7 cellular contexts compared by ENCODE assay signal in the genomic region with DNA sequence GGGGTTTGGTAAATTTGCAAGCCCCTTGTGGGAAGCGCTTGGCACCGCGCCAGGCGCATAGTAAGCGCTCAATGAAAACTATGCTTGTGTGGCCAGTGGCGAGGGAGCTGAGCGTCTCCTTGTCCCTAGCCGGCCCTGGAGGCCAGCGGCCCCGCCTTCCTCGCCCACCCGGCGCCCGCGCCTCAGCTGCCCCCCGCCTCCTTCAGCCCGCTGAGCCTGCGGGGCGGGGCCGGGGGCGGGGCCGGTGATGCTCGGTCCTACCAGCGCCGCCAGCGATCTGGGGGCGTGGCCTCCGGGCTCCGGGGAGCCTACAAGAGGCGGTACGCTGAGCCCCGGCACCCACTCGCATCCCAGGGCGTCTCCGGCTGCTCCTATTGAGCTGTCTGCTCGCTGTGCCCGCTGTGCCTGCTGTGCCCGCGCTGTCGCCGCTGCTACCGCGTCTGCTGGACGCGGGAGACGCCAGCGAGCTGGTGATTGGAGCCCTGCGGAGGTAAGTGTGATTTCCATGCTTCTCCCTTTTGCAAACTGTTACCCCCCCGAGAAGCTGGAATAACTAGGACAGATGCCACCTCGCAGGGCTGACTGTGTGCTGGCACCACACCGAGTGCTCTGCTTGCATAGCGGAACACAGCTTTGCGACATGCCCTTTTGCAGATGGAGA. TPM values are rescaled to one million over a fixed set of nuclear protein-coding genes. Genes with fewer than 3 reads are reported as not detected.
DNase-seq lines count a peak whose midpoint lies in the region; ATAC-seq, FAIRE-seq and TF ChIP-seq lines count a peak whose summit lies in the region.

A gene with protein sequence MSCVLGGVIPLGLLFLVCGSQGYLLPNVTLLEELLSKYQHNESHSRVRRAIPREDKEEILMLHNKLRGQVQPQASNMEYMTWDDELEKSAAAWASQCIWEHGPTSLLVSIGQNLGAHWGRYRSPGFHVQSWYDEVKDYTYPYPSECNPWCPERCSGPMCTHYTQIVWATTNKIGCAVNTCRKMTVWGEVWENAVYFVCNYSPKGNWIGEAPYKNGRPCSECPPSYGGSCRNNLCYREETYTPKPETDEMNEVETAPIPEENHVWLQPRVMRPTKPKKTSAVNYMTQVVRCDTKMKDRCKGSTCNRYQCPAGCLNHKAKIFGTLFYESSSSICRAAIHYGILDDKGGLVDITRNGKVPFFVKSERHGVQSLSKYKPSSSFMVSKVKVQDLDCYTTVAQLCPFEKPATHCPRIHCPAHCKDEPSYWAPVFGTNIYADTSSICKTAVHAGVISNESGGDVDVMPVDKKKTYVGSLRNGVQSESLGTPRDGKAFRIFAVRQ (plus strand): TSS at position 342 of the 661 bp plus-strand sequence. CDS start 18,511 bp downstream, outside the sequence.

- H4K20me1 ChIP-seq in GM12878 (ENCODE audit: control insufficient read depth, insufficient read depth) = no peaks in the 10 kb centered on the region

- no peak within 1 kb of the TSS for H3K27ac ChIP-seq in GM12878 (ENCODE audit: control insufficient read depth, insufficient read depth)
- peak within 1 kb of the TSS; percentile 86 for H3K27ac ChIP-seq in rectal smooth muscle tissue (ENCODE audit: low read depth, low read length)
- H3K27ac ChIP-seq in upper lobe of right lung = peak within 1 kb of the TSS; percentile 70

- no TSS peak for BruUV-seq in GM12878 (replicated peaks; lab: Mats Ljungman, UMichigan)

- peak; percentile 89 for DNase-seq in GM20000 (ENCODE audit: low spot score)
- DNase-seq in NCI-H2029 treated with DMSO at 0.1 percent for 48 hours (lab: John Stamatoyannopoulos, UW) = peak; percentile 4
- DNase-seq in UCSD-AML1 (lab: John Stamatoyannopoulos, UW; ENCODE audit: unreplicated experiment) = peak; percentile 88
- no peak for DNase-seq in GM12878 (ENCODE audit: low read depth, low spot score)
- peak; percentile 44 to 82 for DNase-seq in hippocampal formation (lab: John Stamatoyannopoulos, UW)
- peak; percentile 96 for DNase-seq in upper lobe of right lung

- TF ChIP-seq CTCF in GM20000 (IDR thresholded peaks at IDR 0.05; ENCODE audit: extremely low read depth, missing control alignments) (no peak), GM12878 (IDR thresholded peaks at IDR 0.05 in 2 of 3, conservative IDR thresholded peaks at IDR 0.05 in 1 of 3; ENCODE audit: control insufficient read depth in 2 of 3, extremely low read depth in 1 of 3, insufficient read depth in 1 of 3, low read depth in 3 of 3, low read length in 3 of 3) (no peak), upper lobe of right lung (IDR thresholded peaks at IDR 0.05) (no peak)

- no peak within 1 kb of the TSS for H3K9ac ChIP-seq in GM12878 (ENCODE audit: control insufficient read depth, insufficient read depth, low read length)
- H3K9ac ChIP-seq in rectal smooth muscle tissue (ENCODE audit: low read length) = peak within 1 kb of the TSS; percentile 19

- ATAC-seq in GM12878 (peak; percentile 96), upper lobe of right lung (peak; percentile 96)

- H3K4me3 ChIP-seq in GM12878 (no peak within 1 kb of the TSS), rectal smooth muscle tissue (ENCODE audit: low read length) (peak within 1 kb of the TSS; percentile 95), upper lobe of right lung (peak within 1 kb of the TSS; percentile 53)

- H3K79me2 ChIP-seq in GM12878 (ENCODE audit: control insufficient read depth, insufficient read depth, low read length) = no peaks in the 10 kb centered on the region

- RAD21 ChIA-PET in GM12878 (lab: Charles Lee; ENCODE audit: unreplicated experiment) = interaction anchor here (1.2 kb wide), 1 partner anchor 132 kb away, joined by 3 read pairs; no protein-coding TSS in a partner anchor

- POLR2A ChIA-PET in GM12878 (lab: Charles Lee) = interaction anchor here (0.6 to 0.7 kb wide), 2 partner anchors 132 to 142 kb away, joined by 3 to 5 read pairs; no protein-coding TSS in a partner anchor

- SMC1A ChIA-PET in GM12878 (lab: Charles Lee; ENCODE audit: uncharacterized antibody, unreplicated experiment) = no interaction called here

- H3K4me2 ChIP-seq in GM12878 (ENCODE audit: control insufficient read depth, insufficient read depth) = peak within 1 kb of the TSS; percentile 50; the same call in 1 of the 2 replicates

- no peak within 1 kb of the TSS for H2AFZ ChIP-seq in GM12878 (ENCODE audit: control insufficient read depth, low read depth, low read length)

- TF ChIP-seq EP300 in GM12878 (IDR thresholded peaks at IDR 0.05; ENCODE audit: borderline replicate concordance in 1 of 2, control insufficient read depth in 1 of 2, low read depth in 2 of 2, low read length in 2 of 2) = no peak

- 21% methylated on average over 39 of the region's 53 CpGs for WGBS in GM12878 (ENCODE audit: insufficient coverage, insufficient replicate concordance, low lambda C conversion rate, missing lambda C conversion rate)

- H3K36me3 ChIP-seq in GM12878 (ENCODE audit: control insufficient read depth in 2 of 2, insufficient read depth in 2 of 2, low read length in 1 of 2) (no peaks in the 10 kb centered on the region), rectal smooth muscle tissue (ENCODE audit: control insufficient read depth, insufficient read depth, low read length) (no peaks in the 10 kb centered on the region), upper lobe of right lung (no peaks in the 10 kb centered on the region)

- CTCF ChIA-PET in GM12878 (lab: Yijun Ruan, JAX) = interaction anchor here (1.2 kb wide), 2 partner anchors 17 to 151 kb away, joined by 3 read pairs; no protein-coding TSS in a partner anchor

- H3K9me3 ChIP-seq in GM12878 (replicated peaks; ENCODE audit: control insufficient read depth, insufficient read depth, low read length) = no peaks in the 10 kb centered on the region; the same call in 2 of the 3 replicates
- no peaks in the 10 kb centered on the region for H3K9me3 ChIP-seq in upper lobe of right lung

- 0 out of 2 replicates have a peak, but pooled peaks have one; percentile 22 for TF ChIP-seq POLR2A in GM12878 (IDR thresholded peaks at IDR 0.05; ENCODE audit: low read depth, low read length)

- H3K4me1 ChIP-seq in GM12878 (ENCODE audit: control insufficient read depth, insufficient read depth, low read length) = no peaks in the 10 kb centered on the region
- H3K4me1 ChIP-seq in rectal smooth muscle tissue (ENCODE audit: control insufficient read depth, insufficient read depth, low read length) = peaks cover 18% of the 10 kb centered on the region
- H3K4me1 ChIP-seq in upper lobe of right lung = peaks cover 17% of the 10 kb centered on the region

- in situ Hi-C loops in GM12878 (cut with MboI) = no loop called here

- FAIRE-seq in GM12878 (lab: Jason Lieb, UNC) = no peak

- intact Hi-C loops in GM12878 (cut with micrococcal nuclease; ENCODE audit: unreplicated experiment) = no loop called here
- intact Hi-C loops in upper lobe of right lung (cut with DNase I) = no loop called here

- TF ChIP-seq RAD21 in GM12878 (IDR thresholded peaks at IDR 0.05; ENCODE audit: insufficient read depth, low read depth, low read length) = no peak

- H3K27me3 ChIP-seq in GM12878 (replicated peaks in 1 of 2; ENCODE audit: control insufficient read depth in 2 of 2, insufficient read depth in 2 of 2, low read length in 1 of 2) = peaks cover 8 to 12% of the 10 kb centered on the region in 2 experiments; a peak in 3 of 4 replicates
- H3K27me3 ChIP-seq in rectal smooth muscle tissue (ENCODE audit: control insufficient read depth, insufficient read depth, low read length) = peaks cover 5% of the 10 kb centered on the region
- H3K27me3 ChIP-seq in upper lobe of right lung = peaks cover 15% of the 10 kb centered on the region

TF ChIP-seq in GM12878, 131 proteins besides CTCF, POLR2A, EP300 and RAD21:
- no peak for TF ChIP-seq SMAD5 (IDR thresholded peaks at IDR 0.05; ENCODE audit: low read depth)
- TF ChIP-seq IKZF1 (conservative IDR thresholded peaks at IDR 0.05) = 0 out of 2 replicates have a peak, but pooled peaks have one; percentile 17
- no peak for TF ChIP-seq TARDBP (IDR thresholded peaks at IDR 0.05; ENCODE audit: borderline replicate concordance)

RNA-seq across cellular contexts. Expression of the gene that starts here (rescaled TPM):
- total RNA-seq in GM12878 (2013; cell fraction: nucleolus; rRNA removed) = 0.22 and 0.33 TPM in 2 replicates
- not detected in 2 replicates for total RNA-seq in GM12878 (2014; rRNA removed)
- 0.04 TPM in 1 of 2 replicates, not detected in the other for total RNA-seq in GM12878 (2014; rRNA removed; fragmentation: Illumina TruSeq; extraction: Trizol)
- 0.08 and 0.21 TPM in 2 replicates for total RNA-seq in GM12878 (2021)
- not detected for polyA plus RNA-seq in GM12878 (2011; ENCODE audit: low read depth)
- 0.09 and 0.30 TPM in 2 replicates for polyA plus RNA-seq in GM12878 (2011; rRNA removed)
- 0.22 and 0.23 TPM in 2 replicates for polyA plus RNA-seq in GM12878 (2011; cell fraction: cytosol; rRNA removed)
- polyA plus RNA-seq in GM12878 (2011; cell fraction: nucleus; rRNA removed) = 0.12 and 0.39 TPM in 2 replicates
- polyA plus RNA-seq in GM12878 (2012) = 0.09 TPM in 1 of 2 replicates, not detected in the other
- 0.03 TPM in 1 of 2 replicates, not detected in the other for polyA plus RNA-seq in GM12878 (2014; fragmentation: Illumina TruSeq; extraction: Trizol)
- not detected for polyA plus RNA-seq in GM12878 (2014; fragmentation: Nextera tagmentation; extraction: Ambion mirVana)
- 0.05 and 0.20 TPM in 2 replicates for polyA plus RNA-seq in GM12878 (2014; rRNA removed)
- polyA plus RNA-seq in GM12878 (2016; fragmentation: Nextera tagmentation; extraction: Ambion mirVana) = not detected
- 0.22 and 0.82 TPM in 2 replicates for polyA minus RNA-seq in GM12878 (2011; rRNA and poly(A)+ RNA removed)
- not detected in 2 replicates for polyA minus RNA-seq in GM12878 (2011; cell fraction: cytosol; rRNA and poly(A)+ RNA removed)
- 0.38 and 0.48 TPM in 2 replicates for polyA minus RNA-seq in GM12878 (2011; cell fraction: nucleus; rRNA and poly(A)+ RNA removed)
- total RNA-seq in upper lobe of right lung = 61.9 TPM

Comparison
In these comparisons a context has a peak if more than half of its experiments do, and no peak if none do; other contexts are left out.
1. RNA of the gene that starts here (total RNA-seq): 61.9 TPM in upper lobe of right lung (single experiment); 0.04 to 0.33 TPM in GM12878; every median in the first group is over 10 times any median in the second.
2. Peak in ATAC-seq and H3K4me2 ChIP-seq in GM12878; RNA of the gene not detected or under 1 TPM.